1 cellular context compared by ENCODE assay signal in the genomic region with DNA sequence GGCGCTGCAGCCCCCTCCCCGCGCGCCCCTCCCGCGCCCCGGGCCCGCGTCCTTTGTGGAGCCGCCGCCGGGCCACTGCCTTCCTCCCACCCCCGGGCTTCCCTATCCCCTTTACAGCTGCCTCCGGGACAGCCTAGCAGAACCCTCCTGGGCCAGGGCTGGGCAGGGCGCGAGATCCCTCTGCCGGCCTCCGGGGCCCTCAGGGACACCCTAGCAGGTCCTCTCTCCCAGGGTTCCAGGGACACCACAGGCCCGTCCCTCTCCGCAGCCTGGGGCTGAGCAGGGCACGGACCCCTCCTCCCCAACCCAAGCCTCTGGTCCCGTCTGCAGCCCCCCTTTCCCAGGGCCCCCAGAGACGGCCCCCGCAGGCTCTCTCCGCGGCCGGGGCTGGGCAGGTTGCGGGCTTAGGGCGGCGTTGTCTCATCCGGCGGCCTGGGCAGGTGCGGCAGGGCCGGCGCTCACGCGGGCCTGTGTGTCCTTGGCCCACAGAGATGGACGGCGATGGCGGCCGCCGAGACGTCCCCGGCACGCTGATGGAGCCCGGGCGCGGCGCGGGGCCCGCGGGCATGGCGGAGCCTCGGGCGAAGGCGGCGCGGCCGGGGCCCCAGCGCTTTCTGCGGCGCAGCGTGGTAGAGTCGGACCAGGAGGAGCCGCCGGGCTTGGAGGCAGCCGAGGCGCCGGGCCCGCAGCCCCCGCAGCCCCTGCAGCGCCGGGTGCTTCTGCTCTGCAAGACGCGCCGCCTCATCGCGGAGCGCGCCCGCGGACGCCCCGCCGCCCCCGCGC.
TF ChIP-seq lines count a peak whose summit lies in the region.

No MANE protein-coding gene starts in this region.

TF ChIP-seq in HepG2, 621 proteins besides CTCF, POLR2A, EP300 and RAD21:
- TF ChIP-seq, protein P1, sequence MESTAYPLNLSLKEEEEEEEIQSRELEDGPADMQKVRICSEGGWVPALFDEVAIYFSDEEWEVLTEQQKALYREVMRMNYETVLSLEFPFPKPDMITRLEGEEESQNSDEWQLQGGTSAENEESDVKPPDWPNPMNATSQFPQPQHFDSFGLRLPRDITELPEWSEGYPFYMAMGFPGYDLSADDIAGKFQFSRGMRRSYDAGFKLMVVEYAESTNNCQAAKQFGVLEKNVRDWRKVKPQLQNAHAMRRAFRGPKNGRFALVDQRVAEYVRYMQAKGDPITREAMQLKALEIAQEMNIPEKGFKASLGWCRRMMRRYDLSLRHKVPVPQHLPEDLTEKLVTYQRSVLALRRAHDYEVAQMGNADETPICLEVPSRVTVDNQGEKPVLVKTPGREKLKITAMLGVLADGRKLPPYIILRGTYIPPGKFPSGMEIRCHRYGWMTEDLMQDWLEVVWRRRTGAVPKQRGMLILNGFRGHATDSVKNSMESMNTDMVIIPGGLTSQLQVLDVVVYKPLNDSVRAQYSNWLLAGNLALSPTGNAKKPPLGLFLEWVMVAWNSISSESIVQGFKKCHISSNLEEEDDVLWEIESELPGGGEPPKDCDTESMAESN (CRISPR knock-in tag; conservative IDR thresholded peaks at IDR 0.05) = 0 out of 2 replicates have a peak, but pooled peaks have one; percentile 10
- no peak for TF ChIP-seq PHB2 (IDR thresholded peaks at IDR 0.05; ENCODE audit: partially characterized antibody)
- no peak for TF ChIP-seq ZNF329 (CRISPR knock-in tag; IDR thresholded peaks at IDR 0.05; ENCODE audit: low read depth)
- TF ChIP-seq, protein P2, sequence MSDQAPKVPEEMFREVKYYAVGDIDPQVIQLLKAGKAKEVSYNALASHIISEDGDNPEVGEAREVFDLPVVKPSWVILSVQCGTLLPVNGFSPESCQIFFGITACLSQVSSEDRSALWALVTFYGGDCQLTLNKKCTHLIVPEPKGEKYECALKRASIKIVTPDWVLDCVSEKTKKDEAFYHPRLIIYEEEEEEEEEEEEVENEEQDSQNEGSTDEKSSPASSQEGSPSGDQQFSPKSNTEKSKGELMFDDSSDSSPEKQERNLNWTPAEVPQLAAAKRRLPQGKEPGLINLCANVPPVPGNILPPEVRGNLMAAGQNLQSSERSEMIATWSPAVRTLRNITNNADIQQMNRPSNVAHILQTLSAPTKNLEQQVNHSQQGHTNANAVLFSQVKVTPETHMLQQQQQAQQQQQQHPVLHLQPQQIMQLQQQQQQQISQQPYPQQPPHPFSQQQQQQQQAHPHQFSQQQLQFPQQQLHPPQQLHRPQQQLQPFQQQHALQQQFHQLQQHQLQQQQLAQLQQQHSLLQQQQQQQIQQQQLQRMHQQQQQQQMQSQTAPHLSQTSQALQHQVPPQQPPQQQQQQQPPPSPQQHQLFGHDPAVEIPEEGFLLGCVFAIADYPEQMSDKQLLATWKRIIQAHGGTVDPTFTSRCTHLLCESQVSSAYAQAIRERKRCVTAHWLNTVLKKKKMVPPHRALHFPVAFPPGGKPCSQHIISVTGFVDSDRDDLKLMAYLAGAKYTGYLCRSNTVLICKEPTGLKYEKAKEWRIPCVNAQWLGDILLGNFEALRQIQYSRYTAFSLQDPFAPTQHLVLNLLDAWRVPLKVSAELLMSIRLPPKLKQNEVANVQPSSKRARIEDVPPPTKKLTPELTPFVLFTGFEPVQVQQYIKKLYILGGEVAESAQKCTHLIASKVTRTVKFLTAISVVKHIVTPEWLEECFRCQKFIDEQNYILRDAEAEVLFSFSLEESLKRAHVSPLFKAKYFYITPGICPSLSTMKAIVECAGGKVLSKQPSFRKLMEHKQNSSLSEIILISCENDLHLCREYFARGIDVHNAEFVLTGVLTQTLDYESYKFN (CRISPR knock-in tag; conservative IDR thresholded peaks at IDR 0.05) = no peak
- 0 out of 2 replicates have a peak, but pooled peaks have one; percentile 31 for TF ChIP-seq CENPT (CRISPR knock-in tag; IDR thresholded peaks at IDR 0.05; ENCODE audit: low read depth)
- no peak for TF ChIP-seq ZNF230 (CRISPR knock-in tag; IDR thresholded peaks at IDR 0.05)
- TF ChIP-seq SP4 (CRISPR knock-in tag; IDR thresholded peaks at IDR 0.05) = peak; percentile 10; the same call in 1 of the 2 replicates
- no peak for TF ChIP-seq SKI (IDR thresholded peaks at IDR 0.05; ENCODE audit: partially characterized antibody)
- 0 out of 2 replicates have a peak, but pooled peaks have one; percentile 11 for TF ChIP-seq ZFX (CRISPR knock-in tag; IDR thresholded peaks at IDR 0.05; ENCODE audit: low read depth)
- peak; percentile 19; the same call in 1 of the 2 replicates for TF ChIP-seq PHF8 (CRISPR knock-in tag; IDR thresholded peaks at IDR 0.05)
- TF ChIP-seq SALL1 (CRISPR knock-in tag; IDR thresholded peaks at IDR 0.05) = 0 out of 2 replicates have a peak, but pooled peaks have one; percentile 21
- TF ChIP-seq ZNF564 (CRISPR knock-in tag; IDR thresholded peaks at IDR 0.05) = peak; percentile 9; the same call in 1 of the 2 replicates
- 0 out of 2 replicates have a peak, but pooled peaks have one; percentile 4 for TF ChIP-seq ZMAT3 (CRISPR knock-in tag; conservative IDR thresholded peaks at IDR 0.05)
- TF ChIP-seq HOXA3 (CRISPR knock-in tag; IDR thresholded peaks at IDR 0.05) = peak; percentile 68
- TF ChIP-seq, protein P3, sequence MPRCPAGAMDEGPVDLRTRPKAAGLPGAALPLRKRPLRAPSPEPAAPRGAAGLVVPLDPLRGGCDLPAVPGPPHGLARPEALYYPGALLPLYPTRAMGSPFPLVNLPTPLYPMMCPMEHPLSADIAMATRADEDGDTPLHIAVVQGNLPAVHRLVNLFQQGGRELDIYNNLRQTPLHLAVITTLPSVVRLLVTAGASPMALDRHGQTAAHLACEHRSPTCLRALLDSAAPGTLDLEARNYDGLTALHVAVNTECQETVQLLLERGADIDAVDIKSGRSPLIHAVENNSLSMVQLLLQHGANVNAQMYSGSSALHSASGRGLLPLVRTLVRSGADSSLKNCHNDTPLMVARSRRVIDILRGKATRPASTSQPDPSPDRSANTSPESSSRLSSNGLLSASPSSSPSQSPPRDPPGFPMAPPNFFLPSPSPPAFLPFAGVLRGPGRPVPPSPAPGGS (CRISPR knock-in tag; IDR thresholded peaks at IDR 0.05) = peak; percentile 62; the same call in 1 of the 2 replicates
- no peak for TF ChIP-seq ZNF205 (CRISPR knock-in tag; IDR thresholded peaks at IDR 0.05)
- no peak for TF ChIP-seq ZNF460 (CRISPR knock-in tag; IDR thresholded peaks at IDR 0.05; ENCODE audit: borderline replicate concordance)
- TF ChIP-seq, protein P4, sequence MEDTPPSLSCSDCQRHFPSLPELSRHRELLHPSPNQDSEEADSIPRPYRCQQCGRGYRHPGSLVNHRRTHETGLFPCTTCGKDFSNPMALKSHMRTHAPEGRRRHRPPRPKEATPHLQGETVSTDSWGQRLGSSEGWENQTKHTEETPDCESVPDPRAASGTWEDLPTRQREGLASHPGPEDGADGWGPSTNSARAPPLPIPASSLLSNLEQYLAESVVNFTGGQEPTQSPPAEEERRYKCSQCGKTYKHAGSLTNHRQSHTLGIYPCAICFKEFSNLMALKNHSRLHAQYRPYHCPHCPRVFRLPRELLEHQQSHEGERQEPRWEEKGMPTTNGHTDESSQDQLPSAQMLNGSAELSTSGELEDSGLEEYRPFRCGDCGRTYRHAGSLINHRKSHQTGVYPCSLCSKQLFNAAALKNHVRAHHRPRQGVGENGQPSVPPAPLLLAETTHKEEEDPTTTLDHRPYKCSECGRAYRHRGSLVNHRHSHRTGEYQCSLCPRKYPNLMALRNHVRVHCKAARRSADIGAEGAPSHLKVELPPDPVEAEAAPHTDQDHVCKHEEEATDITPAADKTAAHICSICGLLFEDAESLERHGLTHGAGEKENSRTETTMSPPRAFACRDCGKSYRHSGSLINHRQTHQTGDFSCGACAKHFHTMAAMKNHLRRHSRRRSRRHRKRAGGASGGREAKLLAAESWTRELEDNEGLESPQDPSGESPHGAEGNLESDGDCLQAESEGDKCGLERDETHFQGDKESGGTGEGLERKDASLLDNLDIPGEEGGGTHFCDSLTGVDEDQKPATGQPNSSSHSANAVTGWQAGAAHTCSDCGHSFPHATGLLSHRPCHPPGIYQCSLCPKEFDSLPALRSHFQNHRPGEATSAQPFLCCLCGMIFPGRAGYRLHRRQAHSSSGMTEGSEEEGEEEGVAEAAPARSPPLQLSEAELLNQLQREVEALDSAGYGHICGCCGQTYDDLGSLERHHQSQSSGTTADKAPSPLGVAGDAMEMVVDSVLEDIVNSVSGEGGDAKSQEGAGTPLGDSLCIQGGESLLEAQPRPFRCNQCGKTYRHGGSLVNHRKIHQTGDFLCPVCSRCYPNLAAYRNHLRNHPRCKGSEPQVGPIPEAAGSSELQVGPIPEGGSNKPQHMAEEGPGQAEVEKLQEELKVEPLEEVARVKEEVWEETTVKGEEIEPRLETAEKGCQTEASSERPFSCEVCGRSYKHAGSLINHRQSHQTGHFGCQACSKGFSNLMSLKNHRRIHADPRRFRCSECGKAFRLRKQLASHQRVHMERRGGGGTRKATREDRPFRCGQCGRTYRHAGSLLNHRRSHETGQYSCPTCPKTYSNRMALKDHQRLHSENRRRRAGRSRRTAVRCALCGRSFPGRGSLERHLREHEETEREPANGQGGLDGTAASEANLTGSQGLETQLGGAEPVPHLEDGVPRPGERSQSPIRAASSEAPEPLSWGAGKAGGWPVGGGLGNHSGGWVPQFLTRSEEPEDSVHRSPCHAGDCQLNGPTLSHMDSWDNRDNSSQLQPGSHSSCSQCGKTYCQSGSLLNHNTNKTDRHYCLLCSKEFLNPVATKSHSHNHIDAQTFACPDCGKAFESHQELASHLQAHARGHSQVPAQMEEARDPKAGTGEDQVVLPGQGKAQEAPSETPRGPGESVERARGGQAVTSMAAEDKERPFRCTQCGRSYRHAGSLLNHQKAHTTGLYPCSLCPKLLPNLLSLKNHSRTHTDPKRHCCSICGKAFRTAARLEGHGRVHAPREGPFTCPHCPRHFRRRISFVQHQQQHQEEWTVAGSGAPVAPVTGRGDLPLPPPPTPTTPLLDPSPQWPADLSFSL (CRISPR knock-in tag; IDR thresholded peaks at IDR 0.05) = no peak
- TF ChIP-seq SRY (CRISPR knock-in tag; IDR thresholded peaks at IDR 0.05) = 0 out of 2 replicates have a peak, but pooled peaks have one; percentile 7
- 0 out of 2 replicates have a peak, but pooled peaks have one; percentile 5 for TF ChIP-seq ZNF749 (CRISPR knock-in tag; IDR thresholded peaks at IDR 0.05; ENCODE audit: borderline replicate concordance)
- TF ChIP-seq, protein P5, sequence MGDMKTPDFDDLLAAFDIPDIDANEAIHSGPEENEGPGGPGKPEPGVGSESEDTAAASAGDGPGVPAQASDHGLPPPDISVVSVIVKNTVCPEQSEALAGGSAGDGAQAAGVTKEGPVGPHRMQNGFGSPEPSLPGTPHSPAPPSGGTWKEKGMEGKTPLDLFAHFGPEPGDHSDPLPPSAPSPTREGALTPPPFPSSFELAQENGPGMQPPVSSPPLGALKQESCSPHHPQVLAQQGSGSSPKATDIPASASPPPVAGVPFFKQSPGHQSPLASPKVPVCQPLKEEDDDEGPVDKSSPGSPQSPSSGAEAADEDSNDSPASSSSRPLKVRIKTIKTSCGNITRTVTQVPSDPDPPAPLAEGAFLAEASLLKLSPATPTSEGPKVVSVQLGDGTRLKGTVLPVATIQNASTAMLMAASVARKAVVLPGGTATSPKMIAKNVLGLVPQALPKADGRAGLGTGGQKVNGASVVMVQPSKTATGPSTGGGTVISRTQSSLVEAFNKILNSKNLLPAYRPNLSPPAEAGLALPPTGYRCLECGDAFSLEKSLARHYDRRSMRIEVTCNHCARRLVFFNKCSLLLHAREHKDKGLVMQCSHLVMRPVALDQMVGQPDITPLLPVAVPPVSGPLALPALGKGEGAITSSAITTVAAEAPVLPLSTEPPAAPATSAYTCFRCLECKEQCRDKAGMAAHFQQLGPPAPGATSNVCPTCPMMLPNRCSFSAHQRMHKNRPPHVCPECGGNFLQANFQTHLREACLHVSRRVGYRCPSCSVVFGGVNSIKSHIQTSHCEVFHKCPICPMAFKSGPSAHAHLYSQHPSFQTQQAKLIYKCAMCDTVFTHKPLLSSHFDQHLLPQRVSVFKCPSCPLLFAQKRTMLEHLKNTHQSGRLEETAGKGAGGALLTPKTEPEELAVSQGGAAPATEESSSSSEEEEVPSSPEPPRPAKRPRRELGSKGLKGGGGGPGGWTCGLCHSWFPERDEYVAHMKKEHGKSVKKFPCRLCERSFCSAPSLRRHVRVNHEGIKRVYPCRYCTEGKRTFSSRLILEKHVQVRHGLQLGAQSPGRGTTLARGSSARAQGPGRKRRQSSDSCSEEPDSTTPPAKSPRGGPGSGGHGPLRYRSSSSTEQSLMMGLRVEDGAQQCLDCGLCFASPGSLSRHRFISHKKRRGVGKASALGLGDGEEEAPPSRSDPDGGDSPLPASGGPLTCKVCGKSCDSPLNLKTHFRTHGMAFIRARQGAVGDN (CRISPR knock-in tag; IDR thresholded peaks at IDR 0.05) = peak; percentile 4; the same call in 1 of the 2 replicates
- peak; percentile 97 for TF ChIP-seq ZNF121 (CRISPR knock-in tag; IDR thresholded peaks at IDR 0.05)
- TF ChIP-seq, protein P6, sequence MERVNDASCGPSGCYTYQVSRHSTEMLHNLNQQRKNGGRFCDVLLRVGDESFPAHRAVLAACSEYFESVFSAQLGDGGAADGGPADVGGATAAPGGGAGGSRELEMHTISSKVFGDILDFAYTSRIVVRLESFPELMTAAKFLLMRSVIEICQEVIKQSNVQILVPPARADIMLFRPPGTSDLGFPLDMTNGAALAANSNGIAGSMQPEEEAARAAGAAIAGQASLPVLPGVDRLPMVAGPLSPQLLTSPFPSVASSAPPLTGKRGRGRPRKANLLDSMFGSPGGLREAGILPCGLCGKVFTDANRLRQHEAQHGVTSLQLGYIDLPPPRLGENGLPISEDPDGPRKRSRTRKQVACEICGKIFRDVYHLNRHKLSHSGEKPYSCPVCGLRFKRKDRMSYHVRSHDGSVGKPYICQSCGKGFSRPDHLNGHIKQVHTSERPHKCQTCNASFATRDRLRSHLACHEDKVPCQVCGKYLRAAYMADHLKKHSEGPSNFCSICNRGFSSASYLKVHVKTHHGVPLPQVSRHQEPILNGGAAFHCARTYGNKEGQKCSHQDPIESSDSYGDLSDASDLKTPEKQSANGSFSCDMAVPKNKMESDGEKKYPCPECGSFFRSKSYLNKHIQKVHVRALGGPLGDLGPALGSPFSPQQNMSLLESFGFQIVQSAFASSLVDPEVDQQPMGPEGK (CRISPR knock-in tag; IDR thresholded peaks at IDR 0.05) = peak; percentile 32; the same call in 1 of the 2 replicates
- TF ChIP-seq EEA1 (CRISPR knock-in tag; IDR thresholded peaks at IDR 0.05; ENCODE audit: borderline replicate concordance) = peak; percentile 16; the same call in 1 of the 2 replicates
